28 cellular contexts compared by ENCODE assay signal in the genomic region with DNA sequence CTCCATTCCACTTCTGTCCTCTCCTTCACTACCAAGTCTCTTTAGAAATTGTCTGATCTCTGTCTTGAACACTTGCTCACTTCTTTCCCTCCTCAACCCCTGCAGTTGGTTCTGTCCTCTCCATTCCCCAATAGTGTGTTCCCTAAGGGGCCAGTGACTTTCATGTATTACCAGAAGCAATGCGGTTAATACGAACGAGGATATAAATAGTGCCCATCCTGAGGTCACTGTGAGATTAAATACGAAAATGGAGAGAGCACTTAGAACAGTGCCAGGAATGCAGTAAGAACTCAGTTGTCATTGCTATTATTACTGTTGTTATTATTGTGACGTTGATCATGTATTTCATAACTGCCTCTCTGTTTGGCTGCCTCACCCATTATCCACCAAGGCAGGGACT. TPM values are rescaled to one million over a fixed set of nuclear protein-coding genes. Genes with fewer than 3 reads are reported as not detected.
"Had no signal": no experiment of that assay in that cellular context is flagged by ENCODE, and none has a peak within 500 bp of the region (broad histone marks: within the 10 kb centered on the region; RNA-seq: fewer than 3 reads in every experiment).

No MANE protein-coding gene starts in this region.

- H3K4me1 Mint-ChIP-seq: activated naive CD8-positive, alpha-beta T cell treated with anti-CD3 and anti-CD28 coated beads for 36 hours; naive B cell; stimulated activated effector memory CD8-positive, alpha-beta T cell treated with anti-CD3 and anti-CD28 coated beads, Interleukin-12 subunit alpha, Interleukin-12 subunit beta, amount 100 ng/mL, for 72 hours had no signal

- H3K36me3 ChIP-seq: adrenal gland, right lobe of liver, upper lobe of right lung had no signal

- H3K27ac ChIP-seq: adrenal gland, body of pancreas, parathyroid adenoma, right lobe of liver, upper lobe of right lung, VCaP had no signal

- H3K27me3 ChIP-seq: adrenal gland, body of pancreas, right lobe of liver, upper lobe of right lung had no signal

- H3K4me3 ChIP-seq: adrenal gland, body of pancreas, right lobe of liver, upper lobe of right lung had no signal

- DNase-seq: activated CD4-positive, alpha-beta T cell treated with anti-CD3 and anti-CD28 coated beads for 4 hours; activated CD4-positive, alpha-beta T cell treated with anti-CD3 and anti-CD28 coated beads, Interleukin-2, amount 50 U/mL, for 48 hours; activated CD8-positive, alpha-beta memory T cell treated with anti-CD3 and anti-CD28 coated beads for 24 hours; activated effector memory CD4-positive, alpha-beta T cell treated with anti-CD3 and anti-CD28 coated beads, Interleukin-2, amount 50 U/mL, for 16 hours; activated naive CD4-positive, alpha-beta T cell treated with anti-CD3 and anti-CD28 coated beads for 36 hours; activated naive CD8-positive, alpha-beta T cell treated with anti-CD3 and anti-CD28 coated beads for 36 hours; adrenal gland; aorta; body of pancreas; cerebellar nuclear complex; cortex of kidney; effector memory CD8-positive, alpha-beta T cell; head of caudate nucleus; kidney glomerular epithelial cell; mammary epithelial cell; naive B cell; right lobe of liver; small intestine; stimulated activated CD4-positive, alpha-beta T cell treated with anti-CD3 and anti-CD28 coated beads, Interleukin-4, amount 100 ng/mL, for 24 hours; substantia nigra; SW 1271; T-helper 9 cell; upper lobe of right lung had no signal

- H3K9me3 ChIP-seq: adrenal gland, body of pancreas, right lobe of liver, upper lobe of right lung had no signal

- ATAC-seq: body of pancreas; effector memory CD8-positive, alpha-beta T cell; right lobe of liver; stimulated activated effector memory CD8-positive, alpha-beta T cell treated with anti-CD3 and anti-CD28 coated beads, Interleukin-12 subunit alpha, Interleukin-12 subunit beta, amount 100 ng/mL, for 72 hours; upper lobe of right lung had no signal

- H3K27ac Mint-ChIP-seq: activated naive CD4-positive, alpha-beta T cell treated with anti-CD3 and anti-CD28 coated beads for 36 hours; activated naive CD8-positive, alpha-beta T cell treated with anti-CD3 and anti-CD28 coated beads for 36 hours; effector memory CD8-positive, alpha-beta T cell; naive B cell; stimulated activated effector memory CD8-positive, alpha-beta T cell treated with anti-CD3 and anti-CD28 coated beads, Interleukin-12 subunit alpha, Interleukin-12 subunit beta, amount 100 ng/mL, for 72 hours; stimulated activated naive CD8-positive, alpha-beta T cell treated with anti-CD3 and anti-CD28 coated beads, Interleukin-15, Interleukin-2, amounts not matched to agents 100 ng/mL and 50 ng/mL, for 24 hours; T-helper 1 cell treated with Interleukin-12 subunit alpha and Interleukin-12 subunit beta and Interleukin-4 antibody, amounts not matched to agents 30 μg/mL and 1 μg/mL, for 36 hours had no signal

- H3K9me3 Mint-ChIP-seq: activated naive CD4-positive, alpha-beta T cell treated with anti-CD3 and anti-CD28 coated beads for 36 hours; activated naive CD8-positive, alpha-beta T cell treated with anti-CD3 and anti-CD28 coated beads for 36 hours; effector memory CD8-positive, alpha-beta T cell; naive B cell; stimulated activated effector memory CD8-positive, alpha-beta T cell treated with anti-CD3 and anti-CD28 coated beads, Interleukin-12 subunit alpha, Interleukin-12 subunit beta, amount 100 ng/mL, for 72 hours; stimulated activated naive CD8-positive, alpha-beta T cell treated with anti-CD3 and anti-CD28 coated beads, Interleukin-15, Interleukin-2, amounts not matched to agents 100 ng/mL and 50 ng/mL, for 24 hours; T-helper 1 cell treated with Interleukin-12 subunit alpha and Interleukin-12 subunit beta and Interleukin-4 antibody, amounts not matched to agents 30 μg/mL and 1 μg/mL, for 36 hours had no signal

- H3K4me3 Mint-ChIP-seq: activated naive CD4-positive, alpha-beta T cell treated with anti-CD3 and anti-CD28 coated beads for 36 hours; activated naive CD8-positive, alpha-beta T cell treated with anti-CD3 and anti-CD28 coated beads for 36 hours; effector memory CD8-positive, alpha-beta T cell; naive B cell; stimulated activated effector memory CD8-positive, alpha-beta T cell treated with anti-CD3 and anti-CD28 coated beads, Interleukin-12 subunit alpha, Interleukin-12 subunit beta, amount 100 ng/mL, for 72 hours; stimulated activated naive CD8-positive, alpha-beta T cell treated with anti-CD3 and anti-CD28 coated beads, Interleukin-15, Interleukin-2, amounts not matched to agents 100 ng/mL and 50 ng/mL, for 24 hours; T-helper 1 cell treated with Interleukin-12 subunit alpha and Interleukin-12 subunit beta and Interleukin-4 antibody, amounts not matched to agents 30 μg/mL and 1 μg/mL, for 36 hours had no signal

- H3K27me3 Mint-ChIP-seq: activated naive CD8-positive, alpha-beta T cell treated with anti-CD3 and anti-CD28 coated beads for 36 hours; effector memory CD8-positive, alpha-beta T cell; naive B cell; stimulated activated naive CD8-positive, alpha-beta T cell treated with anti-CD3 and anti-CD28 coated beads, Interleukin-15, Interleukin-2, amounts not matched to agents 100 ng/mL and 50 ng/mL, for 24 hours had no signal

- H3K36me3 Mint-ChIP-seq: activated naive CD8-positive, alpha-beta T cell treated with anti-CD3 and anti-CD28 coated beads for 36 hours; naive B cell; stimulated activated effector memory CD8-positive, alpha-beta T cell treated with anti-CD3 and anti-CD28 coated beads, Interleukin-12 subunit alpha, Interleukin-12 subunit beta, amount 100 ng/mL, for 72 hours had no signal

- H3K4me1 ChIP-seq: adrenal gland, body of pancreas, right lobe of liver, upper lobe of right lung had no signal

RNA-seq across cellular contexts. Expression of a gene that starts 53.0 kb away (rescaled TPM):
- total RNA-seq: activated naive CD4-positive, alpha-beta T cell treated with anti-CD3 and anti-CD28 coated beads for 36 hours had no signal
